Comparison of ENCODE assay signal across 8 cellular contexts in the genomic region with DNA sequence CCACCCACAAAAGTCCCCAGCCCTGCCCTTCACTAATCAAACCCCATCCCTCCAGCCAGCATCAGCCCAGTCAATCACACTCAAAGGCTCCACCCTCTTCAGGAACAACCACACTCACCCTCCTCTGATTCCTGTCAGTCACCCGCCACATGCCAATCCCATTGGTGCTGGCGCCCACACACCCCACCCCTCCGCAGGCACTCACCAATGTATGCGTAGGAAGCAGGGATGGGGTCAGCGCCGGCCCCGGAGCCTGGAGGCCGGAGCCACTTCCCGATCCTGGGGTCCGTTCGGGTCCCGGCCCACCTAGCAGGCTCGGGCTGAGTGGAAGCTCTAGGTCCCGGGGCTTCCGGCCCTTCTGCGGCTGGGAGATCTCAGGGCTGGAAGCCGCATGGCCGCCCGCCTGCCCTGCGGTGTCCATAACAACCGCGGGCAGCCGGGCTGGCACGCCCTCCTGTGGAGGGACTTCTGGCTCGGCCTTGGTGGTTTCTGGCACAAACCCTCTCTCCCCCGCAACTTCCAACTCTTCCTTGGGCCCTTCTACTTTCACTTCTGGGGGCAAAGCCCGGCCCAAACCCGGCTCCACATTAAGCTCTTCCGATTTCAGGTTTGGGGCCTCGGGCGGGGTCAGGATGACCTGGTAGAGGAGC. TPM values are rescaled to one million over a fixed set of nuclear protein-coding genes. Genes with fewer than 3 reads are reported as not detected.
DNase-seq lines count a peak whose midpoint lies in the region; ATAC-seq, FAIRE-seq and TF ChIP-seq lines count a peak whose summit lies in the region.

No MANE protein-coding gene starts in this region.

- H3K79me2 ChIP-seq in K562 (ENCODE audit: control insufficient read depth, insufficient read depth, low read length) (no peaks in the 10 kb centered on the region; the same call in 1 of the 3 replicates), hepatocyte (no peaks in the 10 kb centered on the region)

- TF ChIP-seq RAD21 in IMR-90 (IDR thresholded peaks at IDR 0.05; ENCODE audit: low read length): no peak
- TF ChIP-seq RAD21 in K562 (CRISPR knock-in tag; conservative IDR thresholded peaks at IDR 0.05 in 1 of 2, IDR thresholded peaks at IDR 0.05 in 1 of 2): no peak

- peaks cover 0 to 5% (median 0%) of the 10 kb centered on the region in 11 donors for H3K9me3 Mint-ChIP-seq in naive thymus-derived CD4-positive, alpha-beta T cell

- no peak for TF ChIP-seq CTCF in IMR-90 (conservative IDR thresholded peaks at IDR 0.05; ENCODE audit: low read depth, low read length)
- no peak for TF ChIP-seq CTCF in K562 (IDR thresholded peaks at IDR 0.05 in 2 of 3, conservative IDR thresholded peaks at IDR 0.05 in 1 of 3; ENCODE audit: insufficient read depth in 2 of 3, low read depth in 1 of 3, low read length in 3 of 3)
- no peak for TF ChIP-seq CTCF in hepatocyte (IDR thresholded peaks at IDR 0.05; ENCODE audit: poor library complexity)

- H3K4me1 Mint-ChIP-seq in naive thymus-derived CD4-positive, alpha-beta T cell: peaks cover 14 to 28% (median 18%) of the 10 kb centered on the region in 7 donors

- no peak overlapping the region for H4K91ac ChIP-seq in IMR-90 (ENCODE audit: insufficient read depth, low read depth, low read length)

- H3K36me3 Mint-ChIP-seq in naive thymus-derived CD4-positive, alpha-beta T cell: peaks cover 14 to 41% (median 16%) of the 10 kb centered on the region in 5 donors

- H3K79me1 ChIP-seq in IMR-90 (ENCODE audit: low read depth in 1 of 2, low read length in 2 of 2): peaks cover 0 to 4% of the 10 kb centered on the region in 2 experiments; a peak in 2 of 4 replicates

- H3K56ac ChIP-seq in IMR-90 (ENCODE audit: extremely low read depth, insufficient read depth, low read length): no peak overlapping the region

- H3K4me3 ChIP-seq in IMR-90 (ENCODE audit: insufficient read depth, low read depth, low read length): no peak overlapping the region
- H3K4me3 ChIP-seq in K562: no peak overlapping the region
- H3K4me3 ChIP-seq in naive thymus-derived CD4-positive, alpha-beta T cell (ENCODE audit: low read length): no peak overlapping the region
- H3K4me3 ChIP-seq in hepatocyte: no peak overlapping the region

- no peak overlapping the region for H2AK5ac ChIP-seq in IMR-90 (ENCODE audit: low read depth, low read length)

- H3K18ac ChIP-seq in IMR-90 (ENCODE audit: low read depth, low read length): no peak overlapping the region

- H3K27me3 Mint-ChIP-seq in naive thymus-derived CD4-positive, alpha-beta T cell: no peaks in the 10 kb centered on the region

- no peak overlapping the region for H3K4ac ChIP-seq in IMR-90 (ENCODE audit: low read depth, low read length)

- no peak overlapping the region for H3K14ac ChIP-seq in IMR-90 (replicated peaks; ENCODE audit: low read depth, low read length)

- CTCF ChIA-PET in IMR-90 (lab: Yijun Ruan, JAX): no interaction called here
- CTCF ChIA-PET in K562 (lab: Yijun Ruan, JAX; ENCODE audit: low intra/inter-chr PET ratio): no interaction called here
- CTCF ChIA-PET in naive thymus-derived CD4-positive, alpha-beta T cell (lab: Charles Lee): no interaction called here

- DNase-seq in IMR-90: no peak
- peak in 2 of 4 experiments; percentile 30 to 33 for DNase-seq in K562 (ENCODE audit: extremely low read depth in 1 of 4, low spot score in 3 of 4)
- peak in 7 of 9 donors; percentile 30 to 50 (median 36) for DNase-seq in naive thymus-derived CD4-positive, alpha-beta T cell
- no peak for DNase-seq in GM12892 (ENCODE audit: insufficient read length)
- no peak for DNase-seq in hepatocyte (ENCODE audit: low spot score)
- no peak for DNase-seq in SKM-1 treated with dmso at 0.1 percent for 144 hours (lab: John Stamatoyannopoulos, UW; ENCODE audit: unreplicated experiment)
- no peak for DNase-seq in H4 (ENCODE audit: low spot score)

- no peaks in the 10 kb centered on the region for H3K9me2 ChIP-seq in hepatocyte (replicated peaks; ENCODE audit: insufficient read depth)

- H3K23ac ChIP-seq in IMR-90 (ENCODE audit: low read depth, low read length): no peak overlapping the region

- H3K27ac ChIP-seq in IMR-90 (ENCODE audit: insufficient read depth, low read length): no peak overlapping the region
- H3K27ac ChIP-seq in K562 (ENCODE audit: extremely low read depth, low read depth, low read length): no peak overlapping the region
- peak overlapping the region; percentile 65 for H3K27ac ChIP-seq in naive thymus-derived CD4-positive, alpha-beta T cell (ENCODE audit: low read depth, low read length)
- H3K27ac ChIP-seq in hepatocyte: no peak overlapping the region

- H2BK5ac ChIP-seq in IMR-90 (ENCODE audit: low read depth, low read length, poor library complexity, severe bottlenecking): no peak overlapping the region

- H3K4me2 ChIP-seq in IMR-90 (ENCODE audit: low read depth, low read length) (no peak overlapping the region), K562 (ENCODE audit: insufficient read depth, low read length) (no peak overlapping the region), hepatocyte (no peak overlapping the region)

- FAIRE-seq in K562 (lab: Jason Lieb, UNC) (no peak), GM12892 (lab: Jason Lieb, UNC) (no peak)

- H4K20me1 ChIP-seq in IMR-90 (ENCODE audit: insufficient read depth, low read length): no peaks in the 10 kb centered on the region; the same call in 1 of the 2 replicates
- H4K20me1 ChIP-seq in K562 (replicated peaks; ENCODE audit: control insufficient read depth, insufficient read depth, low read length): no peaks in the 10 kb centered on the region
- no peaks in the 10 kb centered on the region for H4K20me1 ChIP-seq in hepatocyte (ENCODE audit: insufficient read depth, poor library complexity, severe bottlenecking)

- no peak overlapping the region for H4K8ac ChIP-seq in IMR-90 (ENCODE audit: low read depth in 2 of 2, low read length in 2 of 2)

- H3K27me3 ChIP-seq in IMR-90 (ENCODE audit: control insufficient read depth, insufficient read depth, low read length) (no peaks in the 10 kb centered on the region), K562 (ENCODE audit: control insufficient read depth in 2 of 2, insufficient read depth in 2 of 2, low read length in 2 of 2) (no peaks in the 10 kb centered on the region), hepatocyte (no peaks in the 10 kb centered on the region)
- no peaks in the 10 kb centered on the region for H3K27me3 ChIP-seq in naive thymus-derived CD4-positive, alpha-beta T cell (ENCODE audit: control insufficient read depth in 2 of 2, insufficient read depth in 2 of 2, low read length in 2 of 2)

- TF ChIP-seq EP300 in K562 (IDR thresholded peaks at IDR 0.05; ENCODE audit: low read length): no peak

- no peak overlapping the region for H2BK20ac ChIP-seq in IMR-90 (ENCODE audit: low read depth, low read length)

- H2BK120ac ChIP-seq in IMR-90 (ENCODE audit: low read depth, low read length): no peak overlapping the region

- H2AK9ac ChIP-seq in IMR-90 (replicated peaks; ENCODE audit: low read depth, low read length, poor library complexity): peak overlapping the region; percentile 19

- no peak overlapping the region for H3K9ac ChIP-seq in IMR-90 (ENCODE audit: low read depth, low read length)
- no peak overlapping the region for H3K9ac ChIP-seq in K562 (ENCODE audit: insufficient read depth in 1 of 2, low read depth in 2 of 2, low read length in 2 of 2)

- peaks cover 40% of the 10 kb centered on the region for H3K36me3 ChIP-seq in IMR-90 (ENCODE audit: control insufficient read depth, insufficient read depth, low read length)
- peaks cover 71% of the 10 kb centered on the region for H3K36me3 ChIP-seq in K562 (ENCODE audit: control insufficient read depth, insufficient read depth, low read length)
- peaks cover 0 to 46% (median 8%) of the 10 kb centered on the region in 3 experiments for H3K36me3 ChIP-seq in naive thymus-derived CD4-positive, alpha-beta T cell (ENCODE audit: control insufficient read depth in 2 of 3, insufficient read depth in 3 of 3, low read length in 3 of 3)
- H3K36me3 ChIP-seq in hepatocyte (replicated peaks; ENCODE audit: insufficient read depth, low read depth): no peaks in the 10 kb centered on the region

- TF ChIP-seq POLR2A in GM18505 (IDR thresholded peaks at IDR 0.05; ENCODE audit: borderline replicate concordance, extremely low read depth, insufficient read depth, insufficient read length) (no peak), IMR-90 (IDR thresholded peaks at IDR 0.05; ENCODE audit: low read depth, low read length) (no peak), K562 (conservative IDR thresholded peaks at IDR 0.05) (no peak), GM12892 (IDR thresholded peaks at IDR 0.05; ENCODE audit: low read depth, low read length) (no peak)

- peak overlapping the region; percentile 19 to 89 (median 85) for H3K27ac Mint-ChIP-seq in naive thymus-derived CD4-positive, alpha-beta T cell

- peak; percentile 76 for ATAC-seq in GM18505 (IDR thresholded peaks at IDR 0.05; ENCODE audit: unreplicated experiment)
- ATAC-seq in IMR-90 (ENCODE audit: low read depth): no peak
- peak; percentile 50; the same call in 2 of the 3 replicates for ATAC-seq in K562
- peak; percentile 87 for ATAC-seq in naive thymus-derived CD4-positive, alpha-beta T cell

- POLR2A ChIA-PET in IMR-90 (lab: Charles Lee; ENCODE audit: unreplicated experiment) (no interaction called here), K562 (lab: Yijun Ruan, JAX) (no interaction called here)
- POLR2A ChIA-PET in naive thymus-derived CD4-positive, alpha-beta T cell (lab: Charles Lee): interaction anchor here (1.4 kb wide), 1 partner anchor 14 kb away, joined by 5 read pairs; no protein-coding TSS in a partner anchor

- WGBS in IMR-90 (ENCODE audit: extremely low coverage in 2 of 2, insufficient read length in 1 of 2), 2 experiments: 90% methylated on average over 6 of the region's 31 CpGs; no CpG with 5 or more reads in 1 of the 2 experiments
- WGBS in K562 (ENCODE audit: insufficient coverage, low coverage, missing lambda C conversion rate): 93% methylated on average over 3 of the region's 31 CpGs
- WGBS in hepatocyte (ENCODE audit: low lambda C conversion rate, missing lambda C conversion rate): 95% methylated on average over 31 of the region's 31 CpGs

- H2AFZ ChIP-seq in IMR-90 (replicated peaks; ENCODE audit: low read length, poor library complexity) (no peak overlapping the region), K562 (ENCODE audit: low read depth, low read length) (no peak overlapping the region), hepatocyte (no peak overlapping the region)

- dilution Hi-C loops in IMR-90 (cut with HindIII; ENCODE audit: low sequenced_read_pairs, unreplicated experiment): no loop called here

- in situ Hi-C loops in IMR-90 (cut with MboI; ENCODE audit: low sequenced_read_pairs) (loop anchor here (25.0 kb wide), 1 partner anchor 425 kb away; a partner anchor contains a TSS), K562 (cut with MboI) (no loop called here)

- peak overlapping the region; percentile 70 to 82 (median 74) for H3K4me3 Mint-ChIP-seq in naive thymus-derived CD4-positive, alpha-beta T cell

- H4K5ac ChIP-seq in IMR-90 (ENCODE audit: low read depth, low read length): no peak overlapping the region

- H3K4me1 ChIP-seq in IMR-90 (ENCODE audit: control insufficient read depth, insufficient read depth, low read length): no peaks in the 10 kb centered on the region
- no peaks in the 10 kb centered on the region for H3K4me1 ChIP-seq in K562 (replicated peaks in 1 of 2; ENCODE audit: control insufficient read depth in 2 of 2, insufficient read depth in 2 of 2, low read length in 2 of 2)
- H3K4me1 ChIP-seq in naive thymus-derived CD4-positive, alpha-beta T cell (ENCODE audit: control insufficient read depth in 2 of 2, insufficient read depth in 2 of 2, low read length in 2 of 2): peaks cover 0 to 12% of the 10 kb centered on the region in 2 donors
- no peaks in the 10 kb centered on the region for H3K4me1 ChIP-seq in hepatocyte (ENCODE audit: insufficient read depth)

- H3K9me1 ChIP-seq in IMR-90 (ENCODE audit: insufficient read depth, low read length) (no peaks in the 10 kb centered on the region), K562 (ENCODE audit: control insufficient read depth, insufficient read depth, low read length) (no peaks in the 10 kb centered on the region)

- peaks cover 2% of the 10 kb centered on the region; the same call in 1 of the 2 replicates for H3K9me3 ChIP-seq in IMR-90 (ENCODE audit: control insufficient read depth, insufficient read depth, low read length)
- H3K9me3 ChIP-seq in K562 (replicated peaks; ENCODE audit: control insufficient read depth, insufficient read depth, low read depth, low read length): no peaks in the 10 kb centered on the region
- no peaks in the 10 kb centered on the region for H3K9me3 ChIP-seq in naive thymus-derived CD4-positive, alpha-beta T cell (ENCODE audit: control insufficient read depth in 2 of 3, low read length in 3 of 3)
- H3K9me3 ChIP-seq in hepatocyte (ENCODE audit: low read depth): no peaks in the 10 kb centered on the region

- BruUV-seq in IMR-90 (replicated peaks; lab: Mats Ljungman, UMichigan) (no TSS peak), K562 (replicated peaks; lab: Mats Ljungman, UMichigan) (no TSS peak)

- H2BK15ac ChIP-seq in IMR-90 (ENCODE audit: low read depth, low read length): no peak overlapping the region

- intact Hi-C loops in IMR-90 (cut with micrococcal nuclease) (no loop called here), K562 (cut with micrococcal nuclease) (no loop called here)
- intact Hi-C loops in naive thymus-derived CD4-positive, alpha-beta T cell (cut with micrococcal nuclease): loop anchor here in 1 of 2 donors (1.0 kb wide), 1 partner anchor 8 kb away; a partner anchor contains a TSS

RNA-seq across cellular contexts. Expression of a gene that starts 7.9 kb away (rescaled TPM):
- under 0.01 TPM in 2 replicates for total RNA-seq in IMR-90 (2012; rRNA removed)
- 0.14 and 0.16 TPM in 2 replicates for polyA plus RNA-seq in IMR-90 (2012; rRNA removed)
- polyA plus RNA-seq in IMR-90 (2012; cell fraction: cytosol; rRNA removed): 0.08 TPM in 1 of 2 replicates, not detected in the other
- polyA plus RNA-seq in IMR-90 (2012; cell fraction: nucleus; rRNA removed; ENCODE audit: low replicate concordance): 1.4 and 1.8 TPM in 2 replicates
- total RNA-seq in K562 (2011; cell fraction: chromatin; rRNA removed; ENCODE audit: low replicate concordance): 0.92 and 1.3 TPM in 2 replicates
- 0.53 and 0.67 TPM in 2 replicates for total RNA-seq in K562 (2011; cell fraction: nucleolus; rRNA removed)
- 1.1 and 1.2 TPM in 2 replicates for total RNA-seq in K562 (2011; cell fraction: nucleoplasm; rRNA removed)
- total RNA-seq in K562 (2014; rRNA removed): 0.41 and 2.1 TPM in 2 replicates
- 0.26 and 0.55 TPM in 2 replicates for total RNA-seq in K562 (2014; rRNA removed; fragmentation: Illumina TruSeq; extraction: Trizol)
- total RNA-seq in K562 (2015; rRNA removed; fragmentation: Illumina TruSeq; extraction: Trizol): 1.1 and 1.5 TPM in 2 replicates
- 0.89 and 2.0 TPM in 2 replicates for total RNA-seq in K562 (2021)
- 0.28 and 0.93 TPM in 2 replicates for polyA plus RNA-seq in K562 (2011; rRNA removed)
- 0.72 and 0.88 TPM in 2 replicates for polyA plus RNA-seq in K562 (2011; cell fraction: cytosol; rRNA removed)
- polyA plus RNA-seq in K562 (2011; cell fraction: nucleus; rRNA removed): 0.68 and 0.97 TPM in 2 replicates
- 2.0 and 5.5 TPM in 2 replicates for polyA plus RNA-seq in K562 (2012)
- polyA plus RNA-seq in K562 (2014; fragmentation: Illumina TruSeq; extraction: Trizol): 0.79 and 1.2 TPM in 2 replicates
- under 1 TPM; 0.18 to 0.28 TPM for polyA plus RNA-seq in K562 (2014; fragmentation: Nextera tagmentation; extraction: Ambion mirVana)
- polyA plus RNA-seq in K562 (2014; rRNA removed): 1.2 and 2.0 TPM in 2 replicates
- 0.07 and 0.09 TPM in 2 replicates for polyA minus RNA-seq in K562 (2011; rRNA and poly(A)+ RNA removed)
- 0.48 TPM in 1 of 2 replicates, not detected in the other for polyA minus RNA-seq in K562 (2011; cell fraction: cytosol; rRNA and poly(A)+ RNA removed)
- polyA minus RNA-seq in K562 (2011; cell fraction: nucleus; rRNA and poly(A)+ RNA removed): 0.27 and 0.56 TPM in 2 replicates
- 100 to 1,000 TPM in 1 of 5 experiments, 10 to 100 TPM in 4; 32.8 to 164 (median 43.9) TPM for total RNA-seq in naive thymus-derived CD4-positive, alpha-beta T cell
- polyA plus RNA-seq in naive thymus-derived CD4-positive, alpha-beta T cell: 10 to 100 TPM; 19.4 to 20.1 TPM
- 6.9 TPM for polyA plus RNA-seq in GM12892 (2012; ENCODE audit: missing spikeins)
- total RNA-seq in hepatocyte: 0.23 TPM in 1 of 2 replicates, not detected in the other
- 0.17 and 0.58 TPM in 2 replicates for polyA plus RNA-seq in hepatocyte
- not detected in 2 replicates for total RNA-seq in H4 (2014; rRNA removed; shearing (Covaris generic))

RNA-seq across cellular contexts. Expression of a gene that starts 12.7 kb away (rescaled TPM):
- total RNA-seq in IMR-90 (2012; rRNA removed) (10.0 and 14.2 TPM in 2 replicates), K562 (2014; rRNA removed) (37.8 and 47.8 TPM in 2 replicates), K562 (2014; rRNA removed; fragmentation: Illumina TruSeq; extraction: Trizol) (23.6 and 24.5 TPM in 2 replicates), K562 (2015; rRNA removed; fragmentation: Illumina TruSeq; extraction: Trizol) (21.2 and 21.6 TPM in 2 replicates), K562 (2021) (62.5 and 74.9 TPM in 2 replicates), hepatocyte (19.8 and 24.4 TPM in 2 replicates)
- polyA plus RNA-seq in IMR-90 (2012; rRNA removed) (24.3 and 27.2 TPM in 2 replicates), K562 (2011; rRNA removed) (26.5 and 29.5 TPM in 2 replicates), K562 (2014; fragmentation: Illumina TruSeq; extraction: Trizol) (49.6 and 65.2 TPM in 2 replicates), K562 (2014; fragmentation: Nextera tagmentation; extraction: Ambion mirVana) (1 to 10 TPM; 4.4 to 4.6 TPM), K562 (2014; rRNA removed) (30.0 and 30.1 TPM in 2 replicates), hepatocyte (29.6 and 32.0 TPM in 2 replicates)
- 18.5 and 31.6 TPM in 2 replicates for polyA plus RNA-seq in IMR-90 (2012; cell fraction: cytosol; rRNA removed)
- 20.5 and 21.8 TPM in 2 replicates for polyA plus RNA-seq in IMR-90 (2012; cell fraction: nucleus; rRNA removed; ENCODE audit: low replicate concordance)
- total RNA-seq in K562 (2011; cell fraction: chromatin; rRNA removed; ENCODE audit: low replicate concordance): 32.0 and 32.5 TPM in 2 replicates
- 20.1 and 21.2 TPM in 2 replicates for total RNA-seq in K562 (2011; cell fraction: nucleolus; rRNA removed)
- 32.9 and 71.1 TPM in 2 replicates for total RNA-seq in K562 (2011; cell fraction: nucleoplasm; rRNA removed)
- 36.1 and 65.1 TPM in 2 replicates for polyA plus RNA-seq in K562 (2011; cell fraction: cytosol; rRNA removed)
- polyA plus RNA-seq in K562 (2011; cell fraction: nucleus; rRNA removed): 31.3 and 44.0 TPM in 2 replicates
- 40.7 and 46.4 TPM in 2 replicates for polyA plus RNA-seq in K562 (2012)
- 17.1 and 17.8 TPM in 2 replicates for polyA minus RNA-seq in K562 (2011; rRNA and poly(A)+ RNA removed)
- polyA minus RNA-seq in K562 (2011; cell fraction: cytosol; rRNA and poly(A)+ RNA removed): 26.9 and 30.2 TPM in 2 replicates
- polyA minus RNA-seq in K562 (2011; cell fraction: nucleus; rRNA and poly(A)+ RNA removed): 9.4 and 10.1 TPM in 2 replicates
- total RNA-seq in naive thymus-derived CD4-positive, alpha-beta T cell: 10 to 100 TPM; 29.3 to 62.4 (median 38.1) TPM
- 10 to 100 TPM; 24.0 to 24.1 TPM for polyA plus RNA-seq in naive thymus-derived CD4-positive, alpha-beta T cell
- 27.5 TPM for polyA plus RNA-seq in GM12892 (2012; ENCODE audit: missing spikeins)
- 26.2 and 30.4 TPM in 2 replicates for total RNA-seq in H4 (2014; rRNA removed; shearing (Covaris generic))

RNA-seq across cellular contexts. Expression of a gene that starts 18.0 kb away (rescaled TPM):
- total RNA-seq in IMR-90 (2012; rRNA removed): under 0.01 TPM in 2 replicates
- polyA plus RNA-seq in IMR-90 (2012; rRNA removed): 0.56 and 0.63 TPM in 2 replicates
- polyA plus RNA-seq in IMR-90 (2012; cell fraction: cytosol; rRNA removed): 0.39 and 0.44 TPM in 2 replicates
- polyA plus RNA-seq in IMR-90 (2012; cell fraction: nucleus; rRNA removed; ENCODE audit: low replicate concordance): 0.33 and 0.71 TPM in 2 replicates
- total RNA-seq in K562 (2011; cell fraction: chromatin; rRNA removed; ENCODE audit: low replicate concordance): 0.88 and 1.1 TPM in 2 replicates
- total RNA-seq in K562 (2011; cell fraction: nucleolus; rRNA removed): 0.26 TPM in 1 of 2 replicates, not detected in the other
- total RNA-seq in K562 (2011; cell fraction: nucleoplasm; rRNA removed): 0.66 TPM in 1 of 2 replicates, not detected in the other
- 0.18 TPM in 1 of 2 replicates, not detected in the other for total RNA-seq in K562 (2014; rRNA removed)
- 0.10 and 0.15 TPM in 2 replicates for total RNA-seq in K562 (2014; rRNA removed; fragmentation: Illumina TruSeq; extraction: Trizol)
- not detected in 2 replicates for total RNA-seq in K562 (2015; rRNA removed; fragmentation: Illumina TruSeq; extraction: Trizol)
- total RNA-seq in K562 (2021): 0.24 and 0.38 TPM in 2 replicates
- 0.01 and 0.12 TPM in 2 replicates for polyA plus RNA-seq in K562 (2011; rRNA removed)
- polyA plus RNA-seq in K562 (2011; cell fraction: cytosol; rRNA removed): 0.10 and 0.15 TPM in 2 replicates
- polyA plus RNA-seq in K562 (2011; cell fraction: nucleus; rRNA removed): 0.18 and 0.42 TPM in 2 replicates
- 0.30 and 0.66 TPM in 2 replicates for polyA plus RNA-seq in K562 (2012)
- 0.14 and 0.28 TPM in 2 replicates for polyA plus RNA-seq in K562 (2014; fragmentation: Illumina TruSeq; extraction: Trizol)
- polyA plus RNA-seq in K562 (2014; fragmentation: Nextera tagmentation; extraction: Ambion mirVana): under 1 TPM in 1 of 2 experiments, not detected in 1; 0.07 TPM
- 0.24 TPM in 1 of 2 replicates, not detected in the other for polyA plus RNA-seq in K562 (2014; rRNA removed)
- 0.09 and 1.2 TPM in 2 replicates for polyA minus RNA-seq in K562 (2011; rRNA and poly(A)+ RNA removed)
- 0.36 and 1.2 TPM in 2 replicates for polyA minus RNA-seq in K562 (2011; cell fraction: cytosol; rRNA and poly(A)+ RNA removed)
- 0.13 and 0.22 TPM in 2 replicates for polyA minus RNA-seq in K562 (2011; cell fraction: nucleus; rRNA and poly(A)+ RNA removed)
- 1 to 10 TPM in 2 of 5 experiments, under 1 TPM in 3; 0.24 to 1.5 (median 0.97) TPM for total RNA-seq in naive thymus-derived CD4-positive, alpha-beta T cell
- polyA plus RNA-seq in naive thymus-derived CD4-positive, alpha-beta T cell: under 1 TPM; 0.58 to 0.74 TPM
- polyA plus RNA-seq in GM12892 (2012; ENCODE audit: missing spikeins): 1.4 TPM
- total RNA-seq in hepatocyte: 0.43 and 1.2 TPM in 2 replicates
- 3.7 and 4.6 TPM in 2 replicates for polyA plus RNA-seq in hepatocyte
- not detected in 2 replicates for total RNA-seq in H4 (2014; rRNA removed; shearing (Covaris generic))

RNA-seq across cellular contexts. Expression of a gene that starts 21.3 kb away (rescaled TPM):
- total RNA-seq in IMR-90 (2012; rRNA removed) (128 and 164 TPM in 2 replicates), K562 (2014; rRNA removed) (201 and 206 TPM in 2 replicates), K562 (2014; rRNA removed; fragmentation: Illumina TruSeq; extraction: Trizol) (199 and 204 TPM in 2 replicates), K562 (2015; rRNA removed; fragmentation: Illumina TruSeq; extraction: Trizol) (184 and 206 TPM in 2 replicates), K562 (2021) (181 and 185 TPM in 2 replicates), hepatocyte (96.1 and 111 TPM in 2 replicates)
- polyA plus RNA-seq in IMR-90 (2012; rRNA removed) (106 and 116 TPM in 2 replicates), K562 (2011; rRNA removed) (260 and 275 TPM in 2 replicates), K562 (2014; fragmentation: Illumina TruSeq; extraction: Trizol) (279 and 300 TPM in 2 replicates), K562 (2014; fragmentation: Nextera tagmentation; extraction: Ambion mirVana) (100 to 1,000 TPM; 141 to 167 TPM), K562 (2014; rRNA removed) (265 and 285 TPM in 2 replicates), hepatocyte (130 and 141 TPM in 2 replicates)
- polyA plus RNA-seq in IMR-90 (2012; cell fraction: cytosol; rRNA removed): 161 and 187 TPM in 2 replicates
- polyA plus RNA-seq in IMR-90 (2012; cell fraction: nucleus; rRNA removed; ENCODE audit: low replicate concordance): 52.8 and 73.7 TPM in 2 replicates
- total RNA-seq in K562 (2011; cell fraction: chromatin; rRNA removed; ENCODE audit: low replicate concordance): 67.5 and 87.0 TPM in 2 replicates
- total RNA-seq in K562 (2011; cell fraction: nucleolus; rRNA removed): 91.2 and 94.6 TPM in 2 replicates
- total RNA-seq in K562 (2011; cell fraction: nucleoplasm; rRNA removed): 97.3 and 117 TPM in 2 replicates
- polyA plus RNA-seq in K562 (2011; cell fraction: cytosol; rRNA removed): 259 and 265 TPM in 2 replicates
- 182 and 231 TPM in 2 replicates for polyA plus RNA-seq in K562 (2011; cell fraction: nucleus; rRNA removed)
- polyA plus RNA-seq in K562 (2012): 283 and 337 TPM in 2 replicates
- polyA minus RNA-seq in K562 (2011; rRNA and poly(A)+ RNA removed): 74.0 and 75.4 TPM in 2 replicates
- polyA minus RNA-seq in K562 (2011; cell fraction: cytosol; rRNA and poly(A)+ RNA removed): 52.3 and 53.6 TPM in 2 replicates
- 46.6 and 75.3 TPM in 2 replicates for polyA minus RNA-seq in K562 (2011; cell fraction: nucleus; rRNA and poly(A)+ RNA removed)
- total RNA-seq in naive thymus-derived CD4-positive, alpha-beta T cell: 100 to 1,000 TPM; 160 to 235 (median 201) TPM
- polyA plus RNA-seq in naive thymus-derived CD4-positive, alpha-beta T cell: 100 to 1,000 TPM; 310 to 408 TPM
- 300 TPM for polyA plus RNA-seq in GM12892 (2012; ENCODE audit: missing spikeins)
- total RNA-seq in H4 (2014; rRNA removed; shearing (Covaris generic)): 225 and 248 TPM in 2 replicates

RNA-seq across cellular contexts. Expression of a gene that starts 55.4 kb away (rescaled TPM):
- total RNA-seq in IMR-90 (2012; rRNA removed) (407 and 512 TPM in 2 replicates), K562 (2014; rRNA removed) (203 and 272 TPM in 2 replicates), K562 (2014; rRNA removed; fragmentation: Illumina TruSeq; extraction: Trizol) (107 and 115 TPM in 2 replicates), K562 (2015; rRNA removed; fragmentation: Illumina TruSeq; extraction: Trizol) (187 and 190 TPM in 2 replicates), K562 (2021) (264 and 292 TPM in 2 replicates), hepatocyte (669 and 671 TPM in 2 replicates)
- polyA plus RNA-seq in IMR-90 (2012; rRNA removed) (3,078 and 3,290 TPM in 2 replicates), K562 (2011; rRNA removed) (436 and 513 TPM in 2 replicates), K562 (2014; fragmentation: Illumina TruSeq; extraction: Trizol) (273 and 317 TPM in 2 replicates), K562 (2014; fragmentation: Nextera tagmentation; extraction: Ambion mirVana) (100 to 1,000 TPM; 530 to 699 TPM), K562 (2014; rRNA removed) (167 and 174 TPM in 2 replicates), hepatocyte (4,849 and 5,452 TPM in 2 replicates)
- 2,220 and 2,243 TPM in 2 replicates for polyA plus RNA-seq in IMR-90 (2012; cell fraction: cytosol; rRNA removed)
- 514 and 755 TPM in 2 replicates for polyA plus RNA-seq in IMR-90 (2012; cell fraction: nucleus; rRNA removed; ENCODE audit: low replicate concordance)
- total RNA-seq in K562 (2011; cell fraction: chromatin; rRNA removed; ENCODE audit: low replicate concordance): 280 and 965 TPM in 2 replicates
- 1,302 and 2,067 TPM in 2 replicates for total RNA-seq in K562 (2011; cell fraction: nucleolus; rRNA removed)
- total RNA-seq in K562 (2011; cell fraction: nucleoplasm; rRNA removed): 1,014 and 1,106 TPM in 2 replicates
- 819 and 2,428 TPM in 2 replicates for polyA plus RNA-seq in K562 (2011; cell fraction: cytosol; rRNA removed)
- polyA plus RNA-seq in K562 (2011; cell fraction: nucleus; rRNA removed): 230 and 506 TPM in 2 replicates
- polyA plus RNA-seq in K562 (2012): 447 and 511 TPM in 2 replicates
- 359 and 800 TPM in 2 replicates for polyA minus RNA-seq in K562 (2011; rRNA and poly(A)+ RNA removed)
- polyA minus RNA-seq in K562 (2011; cell fraction: cytosol; rRNA and poly(A)+ RNA removed): 495 and 903 TPM in 2 replicates
- polyA minus RNA-seq in K562 (2011; cell fraction: nucleus; rRNA and poly(A)+ RNA removed): 104 and 113 TPM in 2 replicates
- 100 to 1,000 TPM in 2 of 5 experiments, 10 to 100 TPM in 3; 47.0 to 117 (median 85.2) TPM for total RNA-seq in naive thymus-derived CD4-positive, alpha-beta T cell
- 10 to 100 TPM; 70.5 to 99.1 TPM for polyA plus RNA-seq in naive thymus-derived CD4-positive, alpha-beta T cell
- 61.8 TPM for polyA plus RNA-seq in GM12892 (2012; ENCODE audit: missing spikeins)
- 281 and 386 TPM in 2 replicates for total RNA-seq in H4 (2014; rRNA removed; shearing (Covaris generic))

Comparison
In these comparisons a context has a peak if more than half of its experiments do, and no peak if none do; other contexts are left out.
1. DNase-seq: peak in naive thymus-derived CD4-positive, alpha-beta T cell (7 of 9); none in IMR-90 (single experiment), GM12892 (single experiment), hepatocyte (single experiment), SKM-1 treated with dmso at 0.1 percent for 144 hours (single experiment) and H4 (single experiment).
2. RNA of a gene that starts 7.9 kb away (total RNA-seq): 32.8 to 164 TPM in naive thymus-derived CD4-positive, alpha-beta T cell; 0.26 to 2.1 TPM in K562, 0.23 TPM in hepatocyte, under 0.01 TPM in IMR-90 and not detected in H4; every median in the first group is over 10 times any median in the second.